Comparison of ENCODE assay signal across 7 cellular contexts in genomic region chr22:23893957-23894709, GRCh38. TPM values are rescaled to one million over a fixed set of nuclear protein-coding genes. Genes with fewer than 3 reads are reported as not detected.
DNase-seq lines count a peak whose midpoint lies in the region; ATAC-seq and TF ChIP-seq lines count a peak whose summit lies in the region.

Gene MIF (plus strand): TSS chr22:23894383. CDS start chr22:23894475, 92 bp downstream.

- H3K4me2 ChIP-seq in hepatocyte, result peak within 1 kb of the TSS; percentile 94

- peak within 1 kb of the TSS; percentile 59 for H3K4me3 ChIP-seq in astrocyte of the cerebellum (ENCODE audit: low read depth, low read length)
- peak within 1 kb of the TSS; percentile 89 for H3K4me3 ChIP-seq in hepatocyte

- in situ Hi-C loops in astrocyte of the cerebellum (cut with HindIII; ENCODE audit: low sequenced_read_pairs), result no loop called here

- H2AFZ ChIP-seq in hepatocyte, result peak within 1 kb of the TSS; percentile 41

- H3K27me3 ChIP-seq in hepatocyte, result no peaks in the 10 kb centered on the region

- H4K20me1 ChIP-seq in hepatocyte (ENCODE audit: insufficient read depth, poor library complexity, severe bottlenecking), result peaks cover 7% of the 10 kb centered on the region

- peaks cover 20% of the 10 kb centered on the region for H3K79me2 ChIP-seq in hepatocyte

- H3K4me1 ChIP-seq in hepatocyte (ENCODE audit: insufficient read depth), result peaks cover 15% of the 10 kb centered on the region

- H3K9me2 ChIP-seq in hepatocyte (replicated peaks; ENCODE audit: insufficient read depth), result no peaks in the 10 kb centered on the region

- DNase-seq in NCI-H2081 (lab: John Stamatoyannopoulos, UW), result peak; percentile 89 to 90
- peak; percentile 93 for DNase-seq in T-helper 9 cell
- DNase-seq in astrocyte of the cerebellum (ENCODE audit: low read depth), result peak; percentile 69
- DNase-seq in hepatocyte (ENCODE audit: low spot score), result peak; percentile 96
- peak; percentile 99 for DNase-seq in retina

- H3K27ac ChIP-seq in hepatocyte, result peak within 1 kb of the TSS; percentile 99

- no peaks in the 10 kb centered on the region for H3K36me3 ChIP-seq in hepatocyte (replicated peaks; ENCODE audit: insufficient read depth, low read depth)

- TF ChIP-seq CTCF in astrocyte of the cerebellum (IDR thresholded peaks at IDR 0.05; ENCODE audit: low read depth, low read length, missing control alignments), result peak; percentile 80
- peak; percentile 96 for TF ChIP-seq CTCF in hepatocyte (IDR thresholded peaks at IDR 0.05; ENCODE audit: poor library complexity)

- H3K9me3 ChIP-seq in hepatocyte (ENCODE audit: low read depth), result no peaks in the 10 kb centered on the region

- WGBS in hepatocyte (ENCODE audit: low lambda C conversion rate, missing lambda C conversion rate), result under 1% methylated on average over 51 of the region's 71 CpGs

- ATAC-seq in GM18511 (IDR thresholded peaks at IDR 0.05; ENCODE audit: unreplicated experiment) (peak; percentile 81), HG02981 (IDR thresholded peaks at IDR 0.05; ENCODE audit: unreplicated experiment) (peak; percentile 77)

RNA-seq across cellular contexts. Expression of gene MIF, which starts in this region (rescaled TPM):
- 240 and 306 TPM in 2 replicates for total RNA-seq in hepatocyte
- polyA plus RNA-seq in hepatocyte, result 2,070 and 2,177 TPM in 2 replicates

Comparison
In these comparisons a context has a peak if more than half of its experiments do, and no peak if none do; other contexts are left out.
1. Peak in every context shown above with its lines: DNase-seq, ATAC-seq, H3K4me3 ChIP-seq and H3K27ac ChIP-seq.